8 cellular contexts compared by ENCODE assay signal in genomic region chr14:49692191-49692757, GRCh38.
A peak's percentile ranks its signal among the peaks of the same experiment; 100 is the strongest.
DNase-seq lines count a peak whose midpoint lies in the region; ATAC-seq and TF ChIP-seq lines count a peak whose summit lies in the region.

No MANE protein-coding gene starts in this region.

- ATAC-seq in RWPE2 (ENCODE audit: low read depth) = no peak

- H3K4me3 ChIP-seq in DOHH2 (ENCODE audit: low read length) = peak overlapping the region; percentile 79
- peak overlapping the region; percentile 55 for H3K4me3 ChIP-seq in RWPE2 (ENCODE audit: severe bottlenecking)
- peak overlapping the region; percentile 88 for H3K4me3 ChIP-seq in rectal smooth muscle tissue (ENCODE audit: low read length)

- no peaks in the 10 kb centered on the region for H3K9me2 ChIP-seq in DOHH2 (replicated peaks; ENCODE audit: control insufficient read depth, low read length)

- H3K27ac ChIP-seq in DOHH2 (ENCODE audit: low read depth, low read length) = peak overlapping the region; percentile 20; the same call in 1 of the 2 replicates
- H3K27ac ChIP-seq in RWPE2 (ENCODE audit: poor library complexity, severe bottlenecking) = peak overlapping the region; percentile 52
- peak overlapping the region; percentile 99 for H3K27ac ChIP-seq in rectal smooth muscle tissue (ENCODE audit: low read depth, low read length)

- H3K4me2 ChIP-seq in DOHH2 (ENCODE audit: low read length) = peak overlapping the region; percentile 78

- H3K9me3 ChIP-seq in DOHH2 (ENCODE audit: control insufficient read depth, insufficient read depth, low read length) = no peaks in the 10 kb centered on the region
- no peaks in the 10 kb centered on the region for H3K9me3 ChIP-seq in RWPE2 (ENCODE audit: severe bottlenecking)

- H4K20me1 ChIP-seq in DOHH2 (ENCODE audit: control insufficient read depth, insufficient read depth, low read depth, low read length) = no peaks in the 10 kb centered on the region

- no peak for TF ChIP-seq CTCF in DOHH2 (IDR thresholded peaks at IDR 0.05; ENCODE audit: low read depth, low read length, poor library complexity, severe bottlenecking)
- TF ChIP-seq CTCF in RWPE2 (IDR thresholded peaks at IDR 0.05; ENCODE audit: poor library complexity, severe bottlenecking) = no peak

- H3K36me3 ChIP-seq in DOHH2 (ENCODE audit: control insufficient read depth, low read length) = no peaks in the 10 kb centered on the region; the same call in 1 of the 2 replicates
- H3K36me3 ChIP-seq in RWPE2 (ENCODE audit: low read depth) = no peaks in the 10 kb centered on the region
- H3K36me3 ChIP-seq in rectal smooth muscle tissue (ENCODE audit: control insufficient read depth, insufficient read depth, low read length) = no peaks in the 10 kb centered on the region

- peaks cover 24% of the 10 kb centered on the region for H3F3A ChIP-seq in DOHH2 (ENCODE audit: control insufficient read depth, insufficient read depth)

- H3K9ac ChIP-seq in rectal smooth muscle tissue (ENCODE audit: low read length) = peak overlapping the region; percentile 86

- H3K4me1 ChIP-seq in DOHH2 (ENCODE audit: control insufficient read depth, low read length) (peaks cover 34% of the 10 kb centered on the region), RWPE2 (ENCODE audit: insufficient read depth, poor library complexity, severe bottlenecking) (peaks cover 2% of the 10 kb centered on the region), rectal smooth muscle tissue (ENCODE audit: control insufficient read depth, insufficient read depth, low read length) (peaks cover 5% of the 10 kb centered on the region)

- peaks cover 16% of the 10 kb centered on the region for H3K79me2 ChIP-seq in DOHH2 (ENCODE audit: control insufficient read depth, low read length)

- no peaks in the 10 kb centered on the region for H3K27me3 ChIP-seq in DOHH2 (ENCODE audit: control insufficient read depth, low read length)
- H3K27me3 ChIP-seq in RWPE2 (ENCODE audit: insufficient read depth, poor library complexity, severe bottlenecking) = no peaks in the 10 kb centered on the region
- no peaks in the 10 kb centered on the region for H3K27me3 ChIP-seq in rectal smooth muscle tissue (ENCODE audit: control insufficient read depth, insufficient read depth, low read length)

- DNase-seq in RWPE2 (ENCODE audit: low spot score) (no peak), fibroblast of gingiva (ENCODE audit: low read depth) (peak; percentile 13), NCI-H1105 (lab: John Stamatoyannopoulos, UW) (no peak), NCI-H82 treated with DMSO at 0.1 percent for 48 hours (lab: John Stamatoyannopoulos, UW; ENCODE audit: unreplicated experiment) (no peak), SW480 (ENCODE audit: low spot score) (no peak)
- no peak for DNase-seq in stimulated activated CD4-positive, alpha-beta T cell treated with anti-CD3 and anti-CD28 coated beads, Interleukin-4, amount 100 ng/mL, for 4 hours

Comparison
In these comparisons a context has a peak if more than half of its experiments do, and no peak if none do; other contexts are left out.
1. H3K27ac ChIP-seq: peak in every context shown above with its lines; median percentile 99 in rectal smooth muscle tissue; 52 in RWPE2; 20 in DOHH2.